27 cellular contexts compared by ENCODE assay signal in genomic region chr3:105679951-105680350, GRCh38.
"Had no signal": no experiment of that assay in that cellular context is flagged by ENCODE, and none has a peak within 500 bp of the region (broad histone marks: within the 10 kb centered on the region; RNA-seq: fewer than 3 reads in every experiment).

No MANE protein-coding gene starts in this region.

- H3K27ac ChIP-seq: coronary artery, esophagus muscularis mucosa, foreskin keratinocyte, gastroesophageal sphincter, heart right ventricle, prostate gland, right atrium auricular region, stomach, thyroid gland, vagina had no signal

- H3K4me1 ChIP-seq: esophagus muscularis mucosa, foreskin keratinocyte, gastroesophageal sphincter, prostate gland, stomach, thyroid gland, vagina had no signal

- H3K27me3 ChIP-seq: esophagus muscularis mucosa, foreskin keratinocyte, gastroesophageal sphincter, heart right ventricle, right atrium auricular region, stomach, thyroid gland, vagina had no signal

- DNase-seq: dermis blood vessel endothelial cell; effector memory CD4-positive, alpha-beta T cell; foreskin keratinocyte; heart right ventricle; hippocampal formation; naive B cell; nephron progenitor cell; nucleus accumbens; stimulated activated CD4-positive, alpha-beta T cell treated with anti-CD3 and anti-CD28 coated beads, Interleukin-2, amount 100 ng/mL, for 24 hours; stimulated activated CD4-positive, alpha-beta T cell treated with anti-CD3 and anti-CD28 coated beads, Interleukin-4, amount 100 ng/mL, for 24 hours; stimulated activated naive CD4-positive, alpha-beta T cell treated with Interleukin-2 at 50 U/mL for 16 hours; stomach; thyroid gland; trophoblast cell had no signal

- H3K4me3 Mint-ChIP-seq: memory B cell; nephron progenitor cell; stimulated activated effector memory CD8-positive, alpha-beta T cell treated with anti-CD3 and anti-CD28 coated beads, Interleukin-12 subunit alpha, Interleukin-12 subunit beta, amount 100 ng/mL, for 72 hours had no signal

- FAIRE-seq: endothelial cell of umbilical vein, keratinocyte had no signal

- H3K4me1 Mint-ChIP-seq: nephron progenitor cell had no signal

- H3K27me3 Mint-ChIP-seq: memory B cell, naive B cell had no signal

- H3K27ac Mint-ChIP-seq: memory B cell; nephron progenitor cell; stimulated activated effector memory CD8-positive, alpha-beta T cell treated with anti-CD3 and anti-CD28 coated beads, Interleukin-12 subunit alpha, Interleukin-12 subunit beta, amount 100 ng/mL, for 72 hours had no signal

- ATAC-seq: foreskin keratinocyte; gastroesophageal sphincter; heart right ventricle; left lobe of liver; sciatic nerve; stimulated activated effector memory CD8-positive, alpha-beta T cell treated with anti-CD3 and anti-CD28 coated beads, Interleukin-12 subunit alpha, Interleukin-12 subunit beta, amount 100 ng/mL, for 72 hours had no signal

- H3K9me3 ChIP-seq: esophagus muscularis mucosa, gastroesophageal sphincter, heart right ventricle, prostate gland, right atrium auricular region, stomach, thyroid gland, vagina had no signal

- H3K4me3 ChIP-seq: coronary artery, esophagus muscularis mucosa, gastroesophageal sphincter, heart right ventricle, lung, prostate gland, right atrium auricular region, stomach, thyroid gland, vagina had no signal

- H3K9me3 Mint-ChIP-seq: memory B cell; naive B cell; nephron progenitor cell; stimulated activated effector memory CD8-positive, alpha-beta T cell treated with anti-CD3 and anti-CD28 coated beads, Interleukin-12 subunit alpha, Interleukin-12 subunit beta, amount 100 ng/mL, for 72 hours had no signal

- H3K36me3 ChIP-seq: prostate gland had no signal
